Comparison of ENCODE assay signal across 1 cellular context in the genomic region with DNA sequence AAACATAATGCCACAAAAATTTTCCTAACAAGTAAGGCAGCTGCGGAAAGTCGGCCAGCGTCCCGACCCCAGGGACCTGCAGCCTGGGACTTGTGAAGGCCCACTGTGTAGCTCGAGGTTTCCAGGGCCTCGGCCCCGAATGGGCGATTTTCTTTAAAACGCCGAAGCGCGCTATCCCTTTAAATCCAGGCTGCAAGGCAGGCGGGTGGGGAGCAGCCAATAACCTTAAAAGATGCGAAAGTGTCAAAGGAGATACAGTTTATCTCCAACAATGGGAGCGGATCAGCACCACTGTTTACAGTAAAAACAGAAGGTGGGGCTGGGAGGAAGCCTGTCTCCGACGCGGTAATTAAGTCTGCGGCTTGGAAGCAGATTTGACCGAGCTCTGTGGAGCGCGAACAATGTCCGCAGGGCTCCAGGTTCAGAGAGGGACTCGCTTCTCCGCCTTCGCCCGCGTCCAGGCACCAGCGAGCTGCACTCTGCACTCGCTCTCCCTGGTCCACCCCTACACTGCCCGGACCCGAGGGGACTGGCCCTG.
A peak's percentile ranks its signal among the peaks of the same experiment; 100 is the strongest.
TF ChIP-seq lines count a peak whose summit lies in the region.

No MANE protein-coding gene starts in this region.

TF ChIP-seq in HEK293, 187 proteins besides CTCF, POLR2A, EP300 and RAD21 (continued from another document):
- no peak for TF ChIP-seq ZNF133 (tag by site-specific recombination; IDR thresholded peaks at IDR 0.05)
- TF ChIP-seq KLF10 (tag by site-specific recombination; IDR thresholded peaks at IDR 0.05) = no peak; the same call in 1 of the 2 replicates
- TF ChIP-seq ZNF433 (tag by site-specific recombination; IDR thresholded peaks at IDR 0.05; ENCODE audit: low read depth) = no peak
- peak; percentile 59; the same call in 1 of the 2 replicates for TF ChIP-seq HOXD13 (CRISPR knock-in tag; IDR thresholded peaks at IDR 0.05; ENCODE audit: borderline replicate concordance)
- TF ChIP-seq ZNF223 (tag by site-specific recombination; IDR thresholded peaks at IDR 0.05) = no peak
- TF ChIP-seq ZNF311 (tag by site-specific recombination; IDR thresholded peaks at IDR 0.05; ENCODE audit: borderline replicate concordance) = no peak
- TF ChIP-seq, protein P1, sequence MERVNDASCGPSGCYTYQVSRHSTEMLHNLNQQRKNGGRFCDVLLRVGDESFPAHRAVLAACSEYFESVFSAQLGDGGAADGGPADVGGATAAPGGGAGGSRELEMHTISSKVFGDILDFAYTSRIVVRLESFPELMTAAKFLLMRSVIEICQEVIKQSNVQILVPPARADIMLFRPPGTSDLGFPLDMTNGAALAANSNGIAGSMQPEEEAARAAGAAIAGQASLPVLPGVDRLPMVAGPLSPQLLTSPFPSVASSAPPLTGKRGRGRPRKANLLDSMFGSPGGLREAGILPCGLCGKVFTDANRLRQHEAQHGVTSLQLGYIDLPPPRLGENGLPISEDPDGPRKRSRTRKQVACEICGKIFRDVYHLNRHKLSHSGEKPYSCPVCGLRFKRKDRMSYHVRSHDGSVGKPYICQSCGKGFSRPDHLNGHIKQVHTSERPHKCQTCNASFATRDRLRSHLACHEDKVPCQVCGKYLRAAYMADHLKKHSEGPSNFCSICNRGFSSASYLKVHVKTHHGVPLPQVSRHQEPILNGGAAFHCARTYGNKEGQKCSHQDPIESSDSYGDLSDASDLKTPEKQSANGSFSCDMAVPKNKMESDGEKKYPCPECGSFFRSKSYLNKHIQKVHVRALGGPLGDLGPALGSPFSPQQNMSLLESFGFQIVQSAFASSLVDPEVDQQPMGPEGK (tag by site-specific recombination; IDR thresholded peaks at IDR 0.05) = peak; percentile 14; the same call in 1 of the 2 replicates
- peak; percentile 36 for TF ChIP-seq ZXDB (tag by site-specific recombination; IDR thresholded peaks at IDR 0.05)
- peak; percentile 85 for TF ChIP-seq ZBTB17 (tag by site-specific recombination; IDR thresholded peaks at IDR 0.05)
- TF ChIP-seq ZNF514 (tag by site-specific recombination; IDR thresholded peaks at IDR 0.05) = no peak
- TF ChIP-seq, protein P2, sequence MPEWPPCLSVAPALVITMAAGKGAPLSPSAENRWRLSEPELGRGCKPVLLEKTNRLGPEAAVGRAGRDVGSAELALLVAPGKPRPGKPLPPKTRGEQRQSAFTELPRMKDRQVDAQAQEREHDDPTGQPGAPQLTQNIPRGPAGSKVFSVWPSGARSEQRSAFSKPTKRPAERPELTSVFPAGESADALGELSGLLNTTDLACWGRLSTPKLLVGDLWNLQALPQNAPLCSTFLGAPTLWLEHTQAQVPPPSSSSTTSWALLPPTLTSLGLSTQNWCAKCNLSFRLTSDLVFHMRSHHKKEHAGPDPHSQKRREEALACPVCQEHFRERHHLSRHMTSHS (tag by site-specific recombination; IDR thresholded peaks at IDR 0.05) = no peak
- TF ChIP-seq SP3 (tag by site-specific recombination; IDR thresholded peaks at IDR 0.05) = no peak
- peak; percentile 35; the same call in 1 of the 2 replicates for TF ChIP-seq ZNF843 (tag by site-specific recombination; IDR thresholded peaks at IDR 0.05)
- TF ChIP-seq, protein P3, sequence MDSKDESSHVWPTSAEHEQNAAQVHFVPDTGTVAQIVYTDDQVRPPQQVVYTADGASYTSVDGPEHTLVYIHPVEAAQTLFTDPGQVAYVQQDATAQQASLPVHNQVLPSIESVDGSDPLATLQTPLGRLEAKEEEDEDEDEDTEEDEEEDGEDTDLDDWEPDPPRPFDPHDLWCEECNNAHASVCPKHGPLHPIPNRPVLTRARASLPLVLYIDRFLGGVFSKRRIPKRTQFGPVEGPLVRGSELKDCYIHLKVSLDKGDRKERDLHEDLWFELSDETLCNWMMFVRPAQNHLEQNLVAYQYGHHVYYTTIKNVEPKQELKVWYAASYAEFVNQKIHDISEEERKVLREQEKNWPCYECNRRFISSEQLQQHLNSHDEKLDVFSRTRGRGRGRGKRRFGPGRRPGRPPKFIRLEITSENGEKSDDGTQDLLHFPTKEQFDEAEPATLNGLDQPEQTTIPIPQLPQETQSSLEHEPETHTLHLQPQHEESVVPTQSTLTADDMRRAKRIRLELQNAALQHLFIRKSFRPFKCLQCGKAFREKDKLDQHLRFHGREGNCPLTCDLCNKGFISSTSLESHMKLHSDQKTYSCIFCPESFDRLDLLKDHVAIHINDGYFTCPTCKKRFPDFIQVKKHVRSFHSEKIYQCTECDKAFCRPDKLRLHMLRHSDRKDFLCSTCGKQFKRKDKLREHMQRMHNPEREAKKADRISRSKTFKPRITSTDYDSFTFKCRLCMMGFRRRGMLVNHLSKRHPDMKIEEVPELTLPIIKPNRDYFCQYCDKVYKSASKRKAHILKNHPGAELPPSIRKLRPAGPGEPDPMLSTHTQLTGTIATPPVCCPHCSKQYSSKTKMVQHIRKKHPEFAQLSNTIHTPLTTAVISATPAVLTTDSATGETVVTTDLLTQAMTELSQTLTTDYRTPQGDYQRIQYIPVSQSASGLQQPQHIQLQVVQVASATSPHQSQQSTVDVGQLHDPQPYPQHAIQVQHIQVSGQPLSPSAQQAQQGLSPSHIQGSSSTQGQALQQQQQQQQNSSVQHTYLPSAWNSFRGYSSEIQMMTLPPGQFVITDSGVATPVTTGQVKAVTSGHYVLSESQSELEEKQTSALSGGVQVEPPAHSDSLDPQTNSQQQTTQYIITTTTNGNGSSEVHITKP (tag by site-specific recombination; IDR thresholded peaks at IDR 0.05) = no peak
- TF ChIP-seq ZBTB7A (tag by site-specific recombination; IDR thresholded peaks at IDR 0.05; ENCODE audit: low read depth) = no peak
- TF ChIP-seq ZNF629 (tag by site-specific recombination; IDR thresholded peaks at IDR 0.05) = 0 out of 2 replicates have a peak, but pooled peaks have one; percentile 12
- TF ChIP-seq, protein P4, sequence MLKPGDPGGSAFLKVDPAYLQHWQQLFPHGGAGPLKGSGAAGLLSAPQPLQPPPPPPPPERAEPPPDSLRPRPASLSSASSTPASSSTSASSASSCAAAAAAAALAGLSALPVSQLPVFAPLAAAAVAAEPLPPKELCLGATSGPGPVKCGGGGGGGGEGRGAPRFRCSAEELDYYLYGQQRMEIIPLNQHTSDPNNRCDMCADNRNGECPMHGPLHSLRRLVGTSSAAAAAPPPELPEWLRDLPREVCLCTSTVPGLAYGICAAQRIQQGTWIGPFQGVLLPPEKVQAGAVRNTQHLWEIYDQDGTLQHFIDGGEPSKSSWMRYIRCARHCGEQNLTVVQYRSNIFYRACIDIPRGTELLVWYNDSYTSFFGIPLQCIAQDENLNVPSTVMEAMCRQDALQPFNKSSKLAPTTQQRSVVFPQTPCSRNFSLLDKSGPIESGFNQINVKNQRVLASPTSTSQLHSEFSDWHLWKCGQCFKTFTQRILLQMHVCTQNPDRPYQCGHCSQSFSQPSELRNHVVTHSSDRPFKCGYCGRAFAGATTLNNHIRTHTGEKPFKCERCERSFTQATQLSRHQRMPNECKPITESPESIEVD (tag by site-specific recombination; IDR thresholded peaks at IDR 0.05) = peak; percentile 29; the same call in 1 of the 2 replicates
- no peak for TF ChIP-seq ZNF571 (tag by site-specific recombination; IDR thresholded peaks at IDR 0.05)
- TF ChIP-seq WT1 (tag by site-specific recombination; IDR thresholded peaks at IDR 0.05) = peak; percentile 72
TF ChIP-seq in HEK293: peak in this region for 19.
